Comparison of ENCODE assay signal across 21 cellular contexts in genomic region chr15:70532536-70533186, GRCh38.
"Had no signal": no experiment of that assay in that cellular context is flagged by ENCODE, and none has a peak within 500 bp of the region (broad histone marks: within the 10 kb centered on the region; RNA-seq: fewer than 3 reads in every experiment).

No MANE protein-coding gene starts in this region.

- H3K27me3 Mint-ChIP-seq: activated naive CD8-positive, alpha-beta T cell treated with anti-CD3 and anti-CD28 coated beads, Interleukin-2, amount 10 ng/mL, durations not matched to agents 7 days and 5 days; stimulated activated naive CD8-positive, alpha-beta T cell treated with anti-CD3 and anti-CD28 coated beads, Interleukin-15, amount 100 ng/mL, for 72 hours had no signal

- H3K36me3 Mint-ChIP-seq: brain; stimulated activated memory B cell treated with anti-CD40 and anti-IgM and Interleukin-4, amounts not matched to agents 10 μg/mL and 1 μg/mL and 100 μg/mL, for 72 hours had no signal

- H3K4me3 Mint-ChIP-seq: activated naive CD8-positive, alpha-beta T cell treated with anti-CD3 and anti-CD28 coated beads, Interleukin-2, amount 10 ng/mL, durations not matched to agents 7 days and 5 days; brain; nephron progenitor cell; stimulated activated memory B cell treated with anti-CD40 and anti-IgM and Interleukin-4, amounts not matched to agents 10 μg/mL and 1 μg/mL and 100 μg/mL, for 72 hours had no signal

- ATAC-seq: mucosa of descending colon; right lobe of liver; stimulated activated memory B cell treated with anti-CD40 and anti-IgM and Interleukin-4, amounts not matched to agents 10 μg/mL and 1 μg/mL and 100 μg/mL, for 72 hours; stimulated activated naive CD8-positive, alpha-beta T cell treated with anti-CD3 and anti-CD28 coated beads, Interleukin-15, amount 100 ng/mL, for 72 hours; upper lobe of right lung had no signal

- H3K27ac Mint-ChIP-seq: brain; nephron progenitor cell; stimulated activated memory B cell treated with anti-CD40 and anti-IgM and Interleukin-4, amounts not matched to agents 10 μg/mL and 1 μg/mL and 100 μg/mL, for 72 hours had no signal

- H3K9me3 Mint-ChIP-seq: activated naive CD8-positive, alpha-beta T cell treated with anti-CD3 and anti-CD28 coated beads, Interleukin-2, amount 10 ng/mL, durations not matched to agents 7 days and 5 days had no signal

- DNase-seq: activated CD4-positive, alpha-beta T cell treated with anti-CD3 and anti-CD28 coated beads for 48 hours; activated CD4-positive, alpha-beta T cell treated with anti-CD3 and anti-CD28 coated beads, Interleukin-2, amount 50 U/mL, for 48 hours; activated gamma-delta T cell; activated naive CD8-positive, alpha-beta T cell treated with anti-CD3 and anti-CD28 coated beads, Interleukin-2, amount 10 ng/mL, durations not matched to agents 7 days and 5 days; cerebellar nuclear complex; colonic mucosa; effector memory CD4-positive, alpha-beta T cell; left ventricle myocardium inferior; mucosa of descending colon; nephron progenitor cell; stimulated activated CD4-positive, alpha-beta T cell treated with anti-CD3 and anti-CD28 coated beads, Interleukin-12 subunit alpha, Interleukin-12 subunit beta, amount 100 ng/mL, for 4 hours; stimulated activated CD4-positive, alpha-beta T cell treated with anti-CD3 and anti-CD28 coated beads, Interleukin-4, amount 100 ng/mL, for 4 hours; stimulated activated CD8-positive, alpha-beta memory T cell treated with anti-CD3 and anti-CD28 coated beads, Interleukin-4, amount 100 ng/mL, for 48 hours; stimulated activated naive CD8-positive, alpha-beta T cell treated with anti-CD3 and anti-CD28 coated beads, Interleukin-15, amount 100 ng/mL, for 72 hours; substantia nigra; T-helper 9 cell; thyroid gland; upper lobe of right lung had no signal
